ENCODE assay signal across 20 cellular contexts in the genomic region with DNA sequence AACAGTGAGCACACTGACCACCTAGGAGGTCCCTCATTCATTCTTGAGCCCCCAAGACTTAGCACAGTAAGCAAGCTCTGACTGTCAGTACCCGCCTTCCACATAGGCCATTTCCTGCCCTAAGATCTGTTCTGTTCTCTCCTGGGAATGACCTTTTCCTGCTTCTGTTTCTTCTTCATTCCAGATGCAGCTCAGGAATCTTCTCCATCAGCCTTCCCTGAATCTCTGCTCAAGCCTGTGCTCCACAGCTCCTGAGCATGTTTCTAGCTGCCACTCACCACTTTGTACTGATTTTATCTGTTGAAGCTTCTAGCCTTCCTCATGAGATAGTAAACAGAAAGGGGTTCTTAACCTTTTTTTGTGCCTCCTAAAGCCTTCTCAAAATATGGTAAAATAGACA. TPM values are rescaled to one million over a fixed set of nuclear protein-coding genes. Genes with fewer than 3 reads are reported as not detected.
A peak's percentile ranks its signal among the peaks of the same experiment; 100 is the strongest.
DNase-seq lines count a peak whose midpoint lies in the region; ATAC-seq and TF ChIP-seq lines count a peak whose summit lies in the region.
"Had no signal": no experiment of that assay in that cellular context is flagged by ENCODE, and none has a peak within 500 bp of the region (broad histone marks: within the 10 kb centered on the region; RNA-seq: fewer than 3 reads in every experiment).

No MANE protein-coding gene starts in this region.

- H3K36me3 Mint-ChIP-seq in activated naive CD4-positive, alpha-beta T cell treated with anti-CD3 and anti-CD28 coated beads, Interleukin-2, amount 50 U/mL, for 24 hours: no peaks in the 10 kb centered on the region
- no peaks in the 10 kb centered on the region for H3K36me3 Mint-ChIP-seq in activated naive CD4-positive, alpha-beta T cell treated with anti-CD3 and anti-CD28 coated beads for 36 hours (ENCODE audit: low read depth)
- H3K36me3 Mint-ChIP-seq in activated T-helper 2 cell treated with anti-CD3 and anti-CD28 coated beads, Interferon-gamma antibody, Interleukin-2, Interleukin-4, amounts not matched to agents 10 μg/mL and 5 μg/mL and 100 μg/mL, durations not matched to agents 14 hours and 24 hours and 36 hours (ENCODE audit: low read depth): no peaks in the 10 kb centered on the region
- H3K36me3 Mint-ChIP-seq in stimulated activated effector memory CD8-positive, alpha-beta T cell treated with anti-CD3 and anti-CD28 coated beads, Interleukin-12 subunit alpha, Interleukin-12 subunit beta, amount 100 ng/mL, for 72 hours: no peaks in the 10 kb centered on the region
- H3K36me3 Mint-ChIP-seq: brain had no signal

- no peak for TF ChIP-seq CTCF in fibroblast of mammary gland (conservative IDR thresholded peaks at IDR 0.05; ENCODE audit: control insufficient read depth, insufficient read depth, low read depth, low read length)

- ATAC-seq in stimulated activated effector memory CD8-positive, alpha-beta T cell treated with anti-CD3 and anti-CD28 coated beads, Interleukin-12 subunit alpha, Interleukin-12 subunit beta, amount 100 ng/mL, for 72 hours: no peak
- no peak for ATAC-seq in HG03354 (IDR thresholded peaks at IDR 0.05; ENCODE audit: poor library complexity, severe bottlenecking, unreplicated experiment)
- no peak for ATAC-seq in HG02763 (IDR thresholded peaks at IDR 0.05; ENCODE audit: unreplicated experiment)
- ATAC-seq: gastroesophageal sphincter had no signal

- intact Hi-C loops in activated naive CD4-positive, alpha-beta T cell treated with anti-CD3 and anti-CD28 coated beads for 36 hours (cut with micrococcal nuclease): loop anchor here (5.0 kb wide), 1 partner anchor 46 kb away; no protein-coding TSS in a partner anchor
- intact Hi-C loops in activated T-helper 2 cell treated with anti-CD3 and anti-CD28 coated beads, Interferon-gamma antibody, Interleukin-2, Interleukin-4, amounts not matched to agents 10 μg/mL and 5 μg/mL and 100 μg/mL, durations not matched to agents 14 hours and 24 hours and 36 hours (cut with micrococcal nuclease): loop anchor here (2.0 to 5.0 kb wide), 4 partner anchors 46 to 201 kb away; no protein-coding TSS in a partner anchor

- H3K27ac Mint-ChIP-seq in activated naive CD4-positive, alpha-beta T cell treated with anti-CD3 and anti-CD28 coated beads, Interleukin-2, amount 50 U/mL, for 24 hours: peak overlapping the region; percentile 78
- H3K27ac Mint-ChIP-seq in activated naive CD4-positive, alpha-beta T cell treated with anti-CD3 and anti-CD28 coated beads for 36 hours: no peak overlapping the region
- H3K27ac Mint-ChIP-seq in activated T-helper 2 cell treated with anti-CD3 and anti-CD28 coated beads, Interferon-gamma antibody, Interleukin-2, Interleukin-4, amounts not matched to agents 10 μg/mL and 5 μg/mL and 100 μg/mL, durations not matched to agents 14 hours and 24 hours and 36 hours: peak overlapping the region; percentile 44
- peak overlapping the region; percentile 57 for H3K27ac Mint-ChIP-seq in stimulated activated effector memory CD8-positive, alpha-beta T cell treated with anti-CD3 and anti-CD28 coated beads, Interleukin-12 subunit alpha, Interleukin-12 subunit beta, amount 100 ng/mL, for 72 hours

- no peak for DNase-seq in activated naive CD4-positive, alpha-beta T cell treated with anti-CD3 and anti-CD28 coated beads for 36 hours
- DNase-seq in activated T-helper 2 cell treated with anti-CD3 and anti-CD28 coated beads, Interferon-gamma antibody, Interleukin-2, Interleukin-4, amounts not matched to agents 10 μg/mL and 5 μg/mL and 100 μg/mL, durations not matched to agents 14 hours and 24 hours and 36 hours (ENCODE audit: low spot score): no peak
- DNase-seq in fibroblast of mammary gland (ENCODE audit: low read depth) (peak; percentile 54), NCI-H1930 (lab: John Stamatoyannopoulos, UW) (no peak)
- DNase-seq in stimulated activated effector memory CD8-positive, alpha-beta T cell treated with anti-CD3 and anti-CD28 coated beads, Interleukin-12 subunit alpha, Interleukin-12 subunit beta, amount 100 ng/mL, for 72 hours (ENCODE audit: low spot score in 2 of 2): no peak
- DNase-seq: activated CD4-positive, CD25-positive, alpha-beta regulatory T cell treated with anti-CD3 and anti-CD28 coated beads, Interleukin-2, amount 50 U/mL, for 72 hours; DMS79; effector memory CD4-positive, alpha-beta T cell; midbrain; NCI-H1694; NCI-H526 treated with DMSO at 0.1 percent for 48 hours; ovary; PC-9; stomach; SW 1271 had no signal

- CTCF ChIA-PET in activated naive CD4-positive, alpha-beta T cell treated with anti-CD3 and anti-CD28 coated beads for 36 hours (lab: Charles Lee): interaction anchor here (0.6 kb wide), 1 partner anchor 48 kb away, joined by 3 read pairs; no protein-coding TSS in a partner anchor

- no peak overlapping the region for H3K4me3 ChIP-seq in fibroblast of mammary gland (ENCODE audit: control insufficient read depth, low read depth, low read length)
- H3K4me3 ChIP-seq: gastroesophageal sphincter, ovary, PC-9, stomach had no signal

- H3K4me1 Mint-ChIP-seq in activated naive CD4-positive, alpha-beta T cell treated with anti-CD3 and anti-CD28 coated beads, Interleukin-2, amount 50 U/mL, for 24 hours: peaks cover 35% of the 10 kb centered on the region
- peaks cover 33% of the 10 kb centered on the region for H3K4me1 Mint-ChIP-seq in activated naive CD4-positive, alpha-beta T cell treated with anti-CD3 and anti-CD28 coated beads for 36 hours (ENCODE audit: low read depth)
- H3K4me1 Mint-ChIP-seq in activated T-helper 2 cell treated with anti-CD3 and anti-CD28 coated beads, Interferon-gamma antibody, Interleukin-2, Interleukin-4, amounts not matched to agents 10 μg/mL and 5 μg/mL and 100 μg/mL, durations not matched to agents 14 hours and 24 hours and 36 hours (ENCODE audit: low read depth): peaks cover 44% of the 10 kb centered on the region
- peaks cover 32% of the 10 kb centered on the region for H3K4me1 Mint-ChIP-seq in stimulated activated effector memory CD8-positive, alpha-beta T cell treated with anti-CD3 and anti-CD28 coated beads, Interleukin-12 subunit alpha, Interleukin-12 subunit beta, amount 100 ng/mL, for 72 hours
- H3K4me1 Mint-ChIP-seq: brain had no signal

- H3K9me3 Mint-ChIP-seq in activated naive CD4-positive, alpha-beta T cell treated with anti-CD3 and anti-CD28 coated beads, Interleukin-2, amount 50 U/mL, for 24 hours: no peaks in the 10 kb centered on the region
- H3K9me3 Mint-ChIP-seq in activated naive CD4-positive, alpha-beta T cell treated with anti-CD3 and anti-CD28 coated beads for 36 hours: no peaks in the 10 kb centered on the region
- no peaks in the 10 kb centered on the region for H3K9me3 Mint-ChIP-seq in activated T-helper 2 cell treated with anti-CD3 and anti-CD28 coated beads, Interferon-gamma antibody, Interleukin-2, Interleukin-4, amounts not matched to agents 10 μg/mL and 5 μg/mL and 100 μg/mL, durations not matched to agents 14 hours and 24 hours and 36 hours
- no peaks in the 10 kb centered on the region for H3K9me3 Mint-ChIP-seq in stimulated activated effector memory CD8-positive, alpha-beta T cell treated with anti-CD3 and anti-CD28 coated beads, Interleukin-12 subunit alpha, Interleukin-12 subunit beta, amount 100 ng/mL, for 72 hours
- H3K9me3 Mint-ChIP-seq: brain had no signal

- peak overlapping the region; percentile 55 for H3K4me3 Mint-ChIP-seq in activated naive CD4-positive, alpha-beta T cell treated with anti-CD3 and anti-CD28 coated beads, Interleukin-2, amount 50 U/mL, for 24 hours
- H3K4me3 Mint-ChIP-seq in activated naive CD4-positive, alpha-beta T cell treated with anti-CD3 and anti-CD28 coated beads for 36 hours: no peak overlapping the region
- H3K4me3 Mint-ChIP-seq in activated T-helper 2 cell treated with anti-CD3 and anti-CD28 coated beads, Interferon-gamma antibody, Interleukin-2, Interleukin-4, amounts not matched to agents 10 μg/mL and 5 μg/mL and 100 μg/mL, durations not matched to agents 14 hours and 24 hours and 36 hours (ENCODE audit: low read depth): peak overlapping the region; percentile 48
- no peak overlapping the region for H3K4me3 Mint-ChIP-seq in stimulated activated effector memory CD8-positive, alpha-beta T cell treated with anti-CD3 and anti-CD28 coated beads, Interleukin-12 subunit alpha, Interleukin-12 subunit beta, amount 100 ng/mL, for 72 hours
- H3K4me3 Mint-ChIP-seq: brain had no signal

- no peaks in the 10 kb centered on the region for H3K27me3 Mint-ChIP-seq in activated naive CD4-positive, alpha-beta T cell treated with anti-CD3 and anti-CD28 coated beads, Interleukin-2, amount 50 U/mL, for 24 hours
- no peaks in the 10 kb centered on the region for H3K27me3 Mint-ChIP-seq in activated naive CD4-positive, alpha-beta T cell treated with anti-CD3 and anti-CD28 coated beads for 36 hours (ENCODE audit: low read depth)
- H3K27me3 Mint-ChIP-seq in activated T-helper 2 cell treated with anti-CD3 and anti-CD28 coated beads, Interferon-gamma antibody, Interleukin-2, Interleukin-4, amounts not matched to agents 10 μg/mL and 5 μg/mL and 100 μg/mL, durations not matched to agents 14 hours and 24 hours and 36 hours (ENCODE audit: low read depth): peaks cover 5% of the 10 kb centered on the region

RNA-seq across cellular contexts. Expression of gene ZNF281, which starts 56.6 kb away (rescaled TPM):
- total RNA-seq in activated naive CD4-positive, alpha-beta T cell treated with anti-CD3 and anti-CD28 coated beads for 36 hours: 1 to 10 TPM; 6.4 to 7.5 TPM
- 18.9 and 19.0 TPM in 2 replicates for total RNA-seq in activated T-helper 2 cell treated with anti-CD3 and anti-CD28 coated beads, Interferon-gamma antibody, Interleukin-2, Interleukin-4, amounts not matched to agents 10 μg/mL and 5 μg/mL and 100 μg/mL, durations not matched to agents 14 hours and 24 hours and 36 hours

Comparison
In these comparisons a context has a peak if more than half of its experiments do, and no peak if none do; other contexts are left out.
1. H3K4me3 Mint-ChIP-seq: peak in activated naive CD4-positive, alpha-beta T cell treated with anti-CD3 and anti-CD28 coated beads, Interleukin-2, amount 50 U/mL, for 24 hours (single experiment) and activated T-helper 2 cell treated with anti-CD3 and anti-CD28 coated beads, Interferon-gamma antibody, Interleukin-2, Interleukin-4, amounts not matched to agents 10 μg/mL and 5 μg/mL and 100 μg/mL, durations not matched to agents 14 hours and 24 hours and 36 hours (single experiment); none in activated naive CD4-positive, alpha-beta T cell treated with anti-CD3 and anti-CD28 coated beads for 36 hours (single experiment) and stimulated activated effector memory CD8-positive, alpha-beta T cell treated with anti-CD3 and anti-CD28 coated beads, Interleukin-12 subunit alpha, Interleukin-12 subunit beta, amount 100 ng/mL, for 72 hours (single experiment).